ENCODE assay signal across 23 cellular contexts in the genomic region with DNA sequence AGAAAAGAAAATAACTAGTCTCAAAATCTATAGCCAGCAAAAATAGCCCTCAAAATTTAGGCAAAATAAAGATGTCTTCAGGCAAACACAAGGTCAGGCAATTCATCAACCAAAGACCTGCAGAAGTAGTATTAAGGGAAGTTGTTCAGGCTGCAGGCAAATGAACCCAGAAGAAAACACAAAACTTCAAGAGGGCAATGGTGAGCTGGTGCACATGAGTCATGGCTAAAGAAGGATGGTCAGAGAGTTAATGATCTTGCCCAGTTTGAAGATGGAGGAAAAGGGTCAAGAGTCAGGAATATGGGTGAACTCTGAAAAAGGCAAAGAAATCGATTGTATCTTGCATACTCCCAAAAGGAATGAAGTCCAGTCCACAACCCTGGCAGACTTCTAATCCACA.
"Had no signal": no experiment of that assay in that cellular context is flagged by ENCODE, and none has a peak within 500 bp of the region (broad histone marks: within the 10 kb centered on the region; RNA-seq: fewer than 3 reads in every experiment).

No MANE protein-coding gene starts in this region.

- H3K4me1 ChIP-seq: lower lobe of right lung, parathyroid adenoma, psoas muscle, right atrium auricular region, spleen, suprapubic skin, tibial artery, upper lobe of right lung had no signal

- DNase-seq: hippocampal formation; kidney glomerular epithelial cell; left cardiac atrium; lower lobe of right lung; mammary epithelial cell; mesenchymal stem cell; naive thymus-derived CD8-positive, alpha-beta T cell; nucleus accumbens; psoas muscle; small intestine; spleen; stimulated activated CD4-positive, alpha-beta T cell treated with anti-CD3 and anti-CD28 coated beads, Interleukin-4, amount 100 ng/mL, for 24 hours; stimulated activated naive CD4-positive, alpha-beta T cell; tibial artery; trophoblast cell; upper lobe of right lung had no signal

- H2AFZ ChIP-seq: parathyroid adenoma had no signal

- H3K9me3 ChIP-seq: lower lobe of right lung, psoas muscle, right atrium auricular region, suprapubic skin, thoracic aorta, tibial artery, upper lobe of right lung had no signal

- H3K27me3 ChIP-seq: right atrium auricular region, spleen, suprapubic skin, tibial artery, upper lobe of right lung had no signal

- H3K36me3 ChIP-seq: lower lobe of right lung, right atrium auricular region, spleen, suprapubic skin, thoracic aorta, tibial artery, upper lobe of right lung had no signal

- H3K4me3 ChIP-seq: lower lobe of right lung, psoas muscle, right atrium auricular region, spleen, suprapubic skin, thoracic aorta, tibial artery, upper lobe of right lung had no signal

- H3K27ac ChIP-seq: lower lobe of right lung, parathyroid adenoma, psoas muscle, right atrium auricular region, spleen, suprapubic skin, thoracic aorta, tibial artery, upper lobe of right lung had no signal

- H3K9ac ChIP-seq: parathyroid adenoma had no signal

- ATAC-seq: left cardiac atrium; left lobe of liver; lower lobe of right lung; naive thymus-derived CD8-positive, alpha-beta T cell; psoas muscle; sciatic nerve; stimulated activated effector memory CD8-positive, alpha-beta T cell treated with anti-CD3 and anti-CD28 coated beads, Interleukin-12 subunit alpha, Interleukin-12 subunit beta, amount 100 ng/mL, for 72 hours; upper lobe of right lung had no signal

- H3K79me2 ChIP-seq: parathyroid adenoma had no signal
